18 cellular contexts compared by ENCODE assay signal in the genomic region with DNA sequence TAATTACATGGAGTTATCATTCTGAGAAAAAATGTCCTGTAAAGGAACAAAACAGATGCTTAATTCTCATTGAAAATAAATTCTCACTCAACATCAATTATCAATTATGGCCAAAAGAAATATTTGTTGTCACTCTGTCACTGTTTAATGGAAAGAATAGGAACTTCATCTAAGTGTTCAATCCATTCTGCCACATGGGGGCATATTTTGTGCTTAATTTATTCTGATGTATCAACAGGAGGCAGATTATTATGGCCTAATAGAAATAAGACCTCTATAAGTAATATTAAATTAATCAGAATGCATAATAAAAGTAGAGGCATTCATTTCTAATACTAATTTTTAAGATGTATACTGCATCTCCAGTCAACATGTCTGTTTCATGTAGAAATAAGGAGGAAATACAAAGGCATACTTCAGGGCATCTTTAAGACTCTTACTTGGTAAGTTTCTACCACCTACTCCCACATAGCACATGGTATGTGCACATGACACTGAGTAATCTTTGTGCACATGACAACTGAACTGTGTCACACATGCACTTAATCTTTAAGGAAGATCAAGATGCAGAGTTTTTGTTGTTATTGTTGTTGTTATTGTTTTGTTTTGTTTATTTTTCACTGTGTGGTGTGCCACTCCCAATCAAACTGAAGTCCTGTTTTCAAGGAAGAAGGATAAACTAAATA.
DNase-seq lines count a peak whose midpoint lies in the region; ATAC-seq, FAIRE-seq and TF ChIP-seq lines count a peak whose summit lies in the region.
"Had no signal": no experiment of that assay in that cellular context is flagged by ENCODE, and none has a peak within 500 bp of the region (broad histone marks: within the 10 kb centered on the region; RNA-seq: fewer than 3 reads in every experiment).

No MANE protein-coding gene starts in this region.

- no peaks in the 10 kb centered on the region for H4K20me1 ChIP-seq in GM12878 (ENCODE audit: control insufficient read depth, insufficient read depth)

- TF ChIP-seq EP300 in Ishikawa (IDR thresholded peaks at IDR 0.05; ENCODE audit: borderline replicate concordance) (no peak), GM12878 (IDR thresholded peaks at IDR 0.05; ENCODE audit: borderline replicate concordance in 1 of 2, control insufficient read depth in 1 of 2, low read depth in 2 of 2, low read length in 2 of 2) (no peak)

- RAD21 ChIA-PET in GM12878 (lab: Charles Lee; ENCODE audit: unreplicated experiment), result no interaction called here

- H2AFZ ChIP-seq in GM12878 (ENCODE audit: control insufficient read depth, low read depth, low read length), result no peak overlapping the region

- no TSS peak for BruUV-seq in GM12878 (replicated peaks; lab: Mats Ljungman, UMichigan)

- TF ChIP-seq POLR2A in GM12878 (IDR thresholded peaks at IDR 0.05; ENCODE audit: low read depth, low read length), result no peak
- no peak for TF ChIP-seq POLR2A in spleen (IDR thresholded peaks at IDR 0.05)

- in situ Hi-C loops in GM12878 (cut with MboI), result no loop called here

- no peaks in the 10 kb centered on the region for H3K27me3 ChIP-seq in GM12878 (replicated peaks in 1 of 2; ENCODE audit: control insufficient read depth in 2 of 2, insufficient read depth in 2 of 2, low read length in 1 of 2)
- no peaks in the 10 kb centered on the region for H3K27me3 ChIP-seq in spleen (replicated peaks in 1 of 7)
- H3K27me3 ChIP-seq: tibial artery had no signal

- no peak overlapping the region for H3K4me2 ChIP-seq in GM12878 (ENCODE audit: control insufficient read depth, insufficient read depth)

- POLR2A ChIA-PET in GM12878 (lab: Charles Lee), result no interaction called here

- no peak overlapping the region for H3K27ac ChIP-seq in GM12878 (ENCODE audit: control insufficient read depth, insufficient read depth)
- H3K27ac ChIP-seq in spleen, result no peak overlapping the region
- H3K27ac ChIP-seq: tibial artery had no signal

- TF ChIP-seq RAD21 in Ishikawa (IDR thresholded peaks at IDR 0.05; ENCODE audit: low read depth), result peak; percentile 18; the same call in 1 of the 2 replicates
- TF ChIP-seq RAD21 in GM12878 (IDR thresholded peaks at IDR 0.05; ENCODE audit: insufficient read depth, low read depth, low read length), result no peak

- intact Hi-C loops in GM12878 (cut with micrococcal nuclease; ENCODE audit: unreplicated experiment), result loop anchor here (5.0 to 10.0 kb wide), 2 partner anchors 60 to 407 kb away; no protein-coding TSS in a partner anchor
- intact Hi-C loops in spleen (cut with DNase I; ENCODE audit: low total_unique reads), result no loop called here

- H3K4me1 ChIP-seq in GM12878 (ENCODE audit: control insufficient read depth, insufficient read depth, low read length), result no peaks in the 10 kb centered on the region
- no peaks in the 10 kb centered on the region for H3K4me1 ChIP-seq in spleen
- H3K4me1 ChIP-seq: tibial artery had no signal

- no peak for FAIRE-seq in GM12878 (lab: Jason Lieb, UNC)
- FAIRE-seq: GM19239 had no signal

- H3K4me3 ChIP-seq in GM12878 (no peak overlapping the region), spleen (no peak overlapping the region)
- H3K4me3 ChIP-seq: tibial artery had no signal

- SMC1A ChIA-PET in GM12878 (lab: Charles Lee; ENCODE audit: uncharacterized antibody, unreplicated experiment), result no interaction called here

- no peaks in the 10 kb centered on the region for H3K9me3 ChIP-seq in GM12878 (replicated peaks; ENCODE audit: control insufficient read depth, insufficient read depth, low read length)
- H3K9me3 ChIP-seq in spleen, result no peaks in the 10 kb centered on the region
- H3K9me3 ChIP-seq: tibial artery had no signal

- no peak overlapping the region for H3K9ac ChIP-seq in GM12878 (ENCODE audit: control insufficient read depth, insufficient read depth, low read length)

- no peaks in the 10 kb centered on the region for H3K36me3 ChIP-seq in GM12878 (ENCODE audit: control insufficient read depth in 2 of 2, insufficient read depth in 2 of 2, low read length in 1 of 2)
- H3K36me3 ChIP-seq in spleen, result no peaks in the 10 kb centered on the region
- H3K36me3 ChIP-seq: tibial artery had no signal

- DNase-seq in CD1c-positive myeloid dendritic cell (ENCODE audit: extremely low spot score), result peak; percentile 32
- no peak for DNase-seq in GM12878 (ENCODE audit: low read depth, low spot score)
- DNase-seq in glomerular endothelial cell (ENCODE audit: extremely low read depth, low read depth, low spot score), result peak; percentile 33
- no peak for DNase-seq in spleen
- no peak for DNase-seq in iPS-NIHi7 (ENCODE audit: extremely low spot score)
- DNase-seq in NCI-H226, result no peak
- DNase-seq in NCI-H748 (lab: John Stamatoyannopoulos, UW; ENCODE audit: unreplicated experiment), result no peak
- DNase-seq: activated CD8-positive, alpha-beta memory T cell treated with anti-CD3 and anti-CD28 coated beads, Interleukin-2, amount 50 U/mL, for 48 hours; CD4-positive, alpha-beta T cell; central memory CD4-positive, alpha-beta T cell; hypothalamus; naive B cell; NCI-H1436; NCI-H510A treated with DMSO at 0.1 percent for 48 hours; T-helper 2 cell; tibial artery had no signal

- TF ChIP-seq CTCF in GM12878 (IDR thresholded peaks at IDR 0.05 in 2 of 3, conservative IDR thresholded peaks at IDR 0.05 in 1 of 3; ENCODE audit: control insufficient read depth in 2 of 3, extremely low read depth in 1 of 3, insufficient read depth in 1 of 3, low read depth in 3 of 3, low read length in 3 of 3) (no peak), spleen (IDR thresholded peaks at IDR 0.05 in 8 of 11, conservative IDR thresholded peaks at IDR 0.05 in 3 of 11) (no peak)

- H3K79me2 ChIP-seq in GM12878 (ENCODE audit: control insufficient read depth, insufficient read depth, low read length), result no peaks in the 10 kb centered on the region

- peak; percentile 31; the same call in 1 of the 3 replicates for ATAC-seq in GM12878

- CTCF ChIA-PET in GM12878 (lab: Yijun Ruan, JAX), result interaction anchor here (1.0 kb wide), 1 partner anchor 33 kb away, joined by 4 read pairs; no protein-coding TSS in a partner anchor

TF ChIP-seq in Ishikawa, 13 proteins besides CTCF, POLR2A, EP300 and RAD21 (continues in another document):
- TF ChIP-seq ZBTB7A (IDR thresholded peaks at IDR 0.05; ENCODE audit: low read depth) (no peak), EGR1 (IDR thresholded peaks at IDR 0.05) (no peak), NFIC (IDR thresholded peaks at IDR 0.05) (no peak), CEBPB (IDR thresholded peaks at IDR 0.05) (no peak)
- TF ChIP-seq, protein P1, sequence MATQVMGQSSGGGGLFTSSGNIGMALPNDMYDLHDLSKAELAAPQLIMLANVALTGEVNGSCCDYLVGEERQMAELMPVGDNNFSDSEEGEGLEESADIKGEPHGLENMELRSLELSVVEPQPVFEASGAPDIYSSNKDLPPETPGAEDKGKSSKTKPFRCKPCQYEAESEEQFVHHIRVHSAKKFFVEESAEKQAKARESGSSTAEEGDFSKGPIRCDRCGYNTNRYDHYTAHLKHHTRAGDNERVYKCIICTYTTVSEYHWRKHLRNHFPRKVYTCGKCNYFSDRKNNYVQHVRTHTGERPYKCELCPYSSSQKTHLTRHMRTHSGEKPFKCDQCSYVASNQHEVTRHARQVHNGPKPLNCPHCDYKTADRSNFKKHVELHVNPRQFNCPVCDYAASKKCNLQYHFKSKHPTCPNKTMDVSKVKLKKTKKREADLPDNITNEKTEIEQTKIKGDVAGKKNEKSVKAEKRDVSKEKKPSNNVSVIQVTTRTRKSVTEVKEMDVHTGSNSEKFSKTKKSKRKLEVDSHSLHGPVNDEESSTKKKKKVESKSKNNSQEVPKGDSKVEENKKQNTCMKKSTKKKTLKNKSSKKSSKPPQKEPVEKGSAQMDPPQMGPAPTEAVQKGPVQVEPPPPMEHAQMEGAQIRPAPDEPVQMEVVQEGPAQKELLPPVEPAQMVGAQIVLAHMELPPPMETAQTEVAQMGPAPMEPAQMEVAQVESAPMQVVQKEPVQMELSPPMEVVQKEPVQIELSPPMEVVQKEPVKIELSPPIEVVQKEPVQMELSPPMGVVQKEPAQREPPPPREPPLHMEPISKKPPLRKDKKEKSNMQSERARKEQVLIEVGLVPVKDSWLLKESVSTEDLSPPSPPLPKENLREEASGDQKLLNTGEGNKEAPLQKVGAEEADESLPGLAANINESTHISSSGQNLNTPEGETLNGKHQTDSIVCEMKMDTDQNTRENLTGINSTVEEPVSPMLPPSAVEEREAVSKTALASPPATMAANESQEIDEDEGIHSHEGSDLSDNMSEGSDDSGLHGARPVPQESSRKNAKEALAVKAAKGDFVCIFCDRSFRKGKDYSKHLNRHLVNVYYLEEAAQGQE (IDR thresholded peaks at IDR 0.05; ENCODE audit: low read depth), result no peak

TF ChIP-seq in GM12878, 131 proteins besides CTCF, POLR2A, EP300 and RAD21:
- TF ChIP-seq SMC3 (IDR thresholded peaks at IDR 0.05; ENCODE audit: borderline replicate concordance, low read length) (0 out of 2 replicates have a peak, but pooled peaks have one; percentile 12), BACH1 (IDR thresholded peaks at IDR 0.05; ENCODE audit: borderline replicate concordance) (no peak), RAD51 (IDR thresholded peaks at IDR 0.05) (0 out of 2 replicates have a peak, but pooled peaks have one; percentile 24)

Comparison
In these comparisons a context has a peak if more than half of its experiments do, and no peak if none do; other contexts are left out.
1. DNase-seq: peak in CD1c-positive myeloid dendritic cell (single experiment) and glomerular endothelial cell (single experiment); none in GM12878 (single experiment), spleen (single experiment), iPS-NIHi7 (single experiment), NCI-H226 (single experiment) and NCI-H748 (single experiment).